In the genomic region with DNA sequence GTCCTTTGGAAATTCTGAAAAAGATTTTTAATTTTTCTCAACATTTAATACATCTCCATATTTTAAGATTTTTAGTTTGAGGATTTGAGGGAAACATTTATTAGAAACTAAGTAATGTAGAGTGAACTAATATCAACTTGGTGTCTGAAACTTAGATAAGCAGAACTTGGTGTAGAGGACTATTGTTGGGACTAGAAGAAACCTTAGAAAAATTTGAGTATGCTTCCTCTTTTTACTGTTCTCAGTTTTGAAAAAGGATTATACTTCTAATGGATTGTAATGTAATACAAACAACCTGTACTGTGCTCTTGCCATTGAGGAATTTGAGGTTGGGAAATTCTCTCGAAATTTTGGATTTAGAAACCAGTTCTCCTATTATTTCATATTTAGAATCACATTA, we compare ENCODE assay signal across 1 cellular context.
TF ChIP-seq lines count a peak whose summit lies in the region.

No MANE protein-coding gene starts in this region.

TF ChIP-seq in H1, 55 proteins besides CTCF, POLR2A, EP300 and RAD21:
- TF ChIP-seq TAF1 (IDR thresholded peaks at IDR 0.05; ENCODE audit: low read depth, low read length) (no peak), GTF2F1 (IDR thresholded peaks at IDR 0.05; ENCODE audit: borderline replicate concordance, low read depth, low read length) (no peak), PHF8 (conservative IDR thresholded peaks at IDR 0.05; ENCODE audit: low read depth, low read length) (no peak), CBX5 (IDR thresholded peaks at IDR 0.05; ENCODE audit: low read depth, low read length) (no peak), RNF2 (IDR thresholded peaks at IDR 0.05; ENCODE audit: borderline replicate concordance, low read depth, low read length, missing control alignments, poor library complexity, severe bottlenecking) (no peak), SIX5 (IDR thresholded peaks at IDR 0.05; ENCODE audit: low read depth, low read length) (no peak), YY1 (IDR thresholded peaks at IDR 0.05; ENCODE audit: low read depth, low read length) (no peak), KDM1A (IDR thresholded peaks at IDR 0.05; ENCODE audit: borderline replicate concordance, low read length) (no peak), ATF3 (IDR thresholded peaks at IDR 0.05; ENCODE audit: insufficient read depth, low read depth, low read length) (no peak)
